In the genomic region with DNA sequence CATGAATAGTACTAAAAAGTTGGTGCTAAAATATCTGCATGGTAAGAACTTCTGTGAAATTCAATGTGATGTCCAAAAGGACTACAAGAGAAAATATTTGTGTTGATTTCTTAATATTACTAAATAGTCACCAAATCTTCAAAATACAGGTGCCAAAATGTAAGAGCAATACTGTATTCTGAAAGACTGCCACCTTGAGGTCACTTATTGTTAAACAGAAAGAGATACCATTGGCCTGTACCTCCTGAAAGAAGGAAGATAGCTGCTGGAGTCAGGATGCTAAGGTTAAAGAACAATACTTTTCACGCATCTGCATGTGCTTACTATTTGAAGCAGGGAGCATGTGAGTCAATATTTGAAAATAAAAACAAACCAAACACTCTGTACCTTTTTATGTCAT, we compare ENCODE assay signal across 11 cellular contexts.
DNase-seq lines count a peak whose midpoint lies in the region; ATAC-seq and TF ChIP-seq lines count a peak whose summit lies in the region.
"Had no signal": no experiment of that assay in that cellular context is flagged by ENCODE, and none has a peak within 500 bp of the region (broad histone marks: within the 10 kb centered on the region; RNA-seq: fewer than 3 reads in every experiment).

No MANE protein-coding gene starts in this region.

- no peaks in the 10 kb centered on the region for H3K9me3 ChIP-seq in adrenal gland (replicated peaks in 1 of 3)
- H3K9me3 ChIP-seq: esophagus muscularis mucosa, upper lobe of right lung had no signal

- TF ChIP-seq CTCF in HFF-Myc (IDR thresholded peaks at IDR 0.05; ENCODE audit: low read depth, low read length, missing control alignments) (peak; percentile 22), adrenal gland (IDR thresholded peaks at IDR 0.05) (peak in 1 of 6 experiments; percentile 16)

- 81 to 90% (median 86%) methylated on average over 1 of the region's 1 CpG for WGBS in adrenal gland, 4 donors

- H3K4me1 ChIP-seq in adrenal gland (replicated peaks in 1 of 2) = no peaks in the 10 kb centered on the region
- H3K4me1 ChIP-seq: esophagus muscularis mucosa, upper lobe of right lung had no signal

- intact Hi-C loops in adrenal gland (cut with DNase I) = no loop called here

- H3K4me3 ChIP-seq in HFF-Myc (replicated peaks; ENCODE audit: low read depth, low read length) = no peak overlapping the region
- no peak overlapping the region for H3K4me3 ChIP-seq in adrenal gland
- H3K4me3 ChIP-seq: esophagus muscularis mucosa, upper lobe of right lung had no signal

- no peaks in the 10 kb centered on the region for H3K27me3 ChIP-seq in adrenal gland
- H3K27me3 ChIP-seq: esophagus muscularis mucosa, upper lobe of right lung had no signal

- H3K27ac ChIP-seq in adrenal gland = no peak overlapping the region
- H3K27ac ChIP-seq: esophagus muscularis mucosa, upper lobe of right lung had no signal

- TF ChIP-seq POLR2A in adrenal gland (IDR thresholded peaks at IDR 0.05) = no peak

- peak; percentile 11 for DNase-seq in GM03348 (ENCODE audit: low spot score)
- DNase-seq in HFF-Myc (ENCODE audit: extremely low read depth, low read depth) = no peak
- peak; percentile 1 for DNase-seq in iris pigment epithelial cell (ENCODE audit: low read depth)
- no peak for DNase-seq in NCI-H526 treated with DMSO at 0.1 percent for 48 hours (lab: John Stamatoyannopoulos, UW)
- DNase-seq in adrenal gland = no peak
- DNase-seq in epidermal melanocyte (ENCODE audit: insufficient read length, low spot score) = no peak
- DNase-seq: stimulated activated CD4-positive, alpha-beta T cell treated with anti-CD3 and anti-CD28 coated beads, Interleukin-2, amount 100 ng/mL, for 48 hours; T-helper 2 cell; upper lobe of right lung had no signal

- ATAC-seq in SK-N-SH treated with all-trans-retinoic acid at 6 μM for 48 hours = peak; percentile 53; the same call in 2 of the 3 replicates
- ATAC-seq: upper lobe of right lung had no signal

- no peaks in the 10 kb centered on the region for H3K36me3 ChIP-seq in adrenal gland (replicated peaks in 1 of 2)
- H3K36me3 ChIP-seq: esophagus muscularis mucosa, upper lobe of right lung had no signal

TF ChIP-seq in SK-N-SH treated with all-trans-retinoic acid at 6 μM for 48 hours, 23 proteins besides CTCF, POLR2A, EP300 and RAD21:
- TF ChIP-seq OSR1 (CRISPR knock-in tag; IDR thresholded peaks at IDR 0.05) = no peak
- TF ChIP-seq ESRRG (CRISPR knock-in tag; IDR thresholded peaks at IDR 0.05) = no peak
- TF ChIP-seq ZFP30 (CRISPR knock-in tag; IDR thresholded peaks at IDR 0.05) = no peak
- TF ChIP-seq, protein P1, sequence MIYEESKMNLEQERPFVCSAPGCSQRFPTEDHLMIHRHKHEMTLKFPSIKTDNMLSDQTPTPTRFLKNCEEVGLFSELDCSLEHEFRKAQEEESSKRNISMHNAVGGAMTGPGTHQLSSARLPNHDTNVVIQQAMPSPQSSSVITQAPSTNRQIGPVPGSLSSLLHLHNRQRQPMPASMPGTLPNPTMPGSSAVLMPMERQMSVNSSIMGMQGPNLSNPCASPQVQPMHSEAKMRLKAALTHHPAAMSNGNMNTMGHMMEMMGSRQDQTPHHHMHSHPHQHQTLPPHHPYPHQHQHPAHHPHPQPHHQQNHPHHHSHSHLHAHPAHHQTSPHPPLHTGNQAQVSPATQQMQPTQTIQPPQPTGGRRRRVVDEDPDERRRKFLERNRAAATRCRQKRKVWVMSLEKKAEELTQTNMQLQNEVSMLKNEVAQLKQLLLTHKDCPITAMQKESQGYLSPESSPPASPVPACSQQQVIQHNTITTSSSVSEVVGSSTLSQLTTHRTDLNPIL (CRISPR knock-in tag; IDR thresholded peaks at IDR 0.05; ENCODE audit: low read depth) = no peak
- TF ChIP-seq ARNTL (CRISPR knock-in tag; IDR thresholded peaks at IDR 0.05; ENCODE audit: borderline replicate concordance, low read depth) = no peak
- TF ChIP-seq GLIS3 (CRISPR knock-in tag; IDR thresholded peaks at IDR 0.05) = no peak
- no peak for TF ChIP-seq ZNF8 (CRISPR knock-in tag; IDR thresholded peaks at IDR 0.05)
- no peak for TF ChIP-seq PPARA (CRISPR knock-in tag; IDR thresholded peaks at IDR 0.05; ENCODE audit: borderline replicate concordance)
- TF ChIP-seq ZC3H10 (CRISPR knock-in tag; IDR thresholded peaks at IDR 0.05) = no peak
- no peak for TF ChIP-seq ZFP3 (CRISPR knock-in tag; IDR thresholded peaks at IDR 0.05)
- no peak for TF ChIP-seq TOX (CRISPR knock-in tag; IDR thresholded peaks at IDR 0.05; ENCODE audit: borderline replicate concordance)
- TF ChIP-seq, protein P2, sequence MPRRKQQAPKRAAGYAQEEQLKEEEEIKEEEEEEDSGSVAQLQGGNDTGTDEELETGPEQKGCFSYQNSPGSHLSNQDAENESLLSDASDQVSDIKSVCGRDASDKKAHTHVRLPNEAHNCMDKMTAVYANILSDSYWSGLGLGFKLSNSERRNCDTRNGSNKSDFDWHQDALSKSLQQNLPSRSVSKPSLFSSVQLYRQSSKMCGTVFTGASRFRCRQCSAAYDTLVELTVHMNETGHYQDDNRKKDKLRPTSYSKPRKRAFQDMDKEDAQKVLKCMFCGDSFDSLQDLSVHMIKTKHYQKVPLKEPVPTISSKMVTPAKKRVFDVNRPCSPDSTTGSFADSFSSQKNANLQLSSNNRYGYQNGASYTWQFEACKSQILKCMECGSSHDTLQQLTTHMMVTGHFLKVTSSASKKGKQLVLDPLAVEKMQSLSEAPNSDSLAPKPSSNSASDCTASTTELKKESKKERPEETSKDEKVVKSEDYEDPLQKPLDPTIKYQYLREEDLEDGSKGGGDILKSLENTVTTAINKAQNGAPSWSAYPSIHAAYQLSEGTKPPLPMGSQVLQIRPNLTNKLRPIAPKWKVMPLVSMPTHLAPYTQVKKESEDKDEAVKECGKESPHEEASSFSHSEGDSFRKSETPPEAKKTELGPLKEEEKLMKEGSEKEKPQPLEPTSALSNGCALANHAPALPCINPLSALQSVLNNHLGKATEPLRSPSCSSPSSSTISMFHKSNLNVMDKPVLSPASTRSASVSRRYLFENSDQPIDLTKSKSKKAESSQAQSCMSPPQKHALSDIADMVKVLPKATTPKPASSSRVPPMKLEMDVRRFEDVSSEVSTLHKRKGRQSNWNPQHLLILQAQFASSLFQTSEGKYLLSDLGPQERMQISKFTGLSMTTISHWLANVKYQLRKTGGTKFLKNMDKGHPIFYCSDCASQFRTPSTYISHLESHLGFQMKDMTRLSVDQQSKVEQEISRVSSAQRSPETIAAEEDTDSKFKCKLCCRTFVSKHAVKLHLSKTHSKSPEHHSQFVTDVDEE (CRISPR knock-in tag; IDR thresholded peaks at IDR 0.05) = no peak
- no peak for TF ChIP-seq CSRNP3 (CRISPR knock-in tag; IDR thresholded peaks at IDR 0.05)
- no peak for TF ChIP-seq ISL1 (CRISPR knock-in tag; IDR thresholded peaks at IDR 0.05)

Comparison
In these comparisons a context has a peak if more than half of its experiments do, and no peak if none do; other contexts are left out.
1. DNase-seq: peak in GM03348 (single experiment) and iris pigment epithelial cell (single experiment); none in HFF-Myc (single experiment), NCI-H526 treated with DMSO at 0.1 percent for 48 hours (single experiment), adrenal gland (0 of 7) and epidermal melanocyte (single experiment).